In genomic region chr19:30254789-30255188, GRCh38 we compare ENCODE assay signal across 21 cellular contexts.
"Had no signal": no experiment of that assay in that cellular context is flagged by ENCODE, and none has a peak within 500 bp of the region (broad histone marks: within the 10 kb centered on the region; RNA-seq: fewer than 3 reads in every experiment).

No MANE protein-coding gene starts in this region.

- H3K27me3 ChIP-seq: colonic mucosa, right lobe of liver, tibial nerve, upper lobe of left lung, vagina had no signal

- H3K9me3 ChIP-seq: colonic mucosa, gastrocnemius medialis, mucosa of descending colon, right lobe of liver, thoracic aorta, tibial nerve, upper lobe of left lung, vagina had no signal

- H3K36me3 ChIP-seq: colonic mucosa, gastrocnemius medialis, neural progenitor cell, right lobe of liver, thoracic aorta, tibial nerve, upper lobe of left lung, vagina had no signal

- H2AFZ ChIP-seq: parathyroid adenoma had no signal

- H3K9ac ChIP-seq: neural progenitor cell, parathyroid adenoma had no signal

- H3K27ac ChIP-seq: colonic mucosa, gastrocnemius medialis, neural progenitor cell, parathyroid adenoma, right lobe of liver, thoracic aorta, upper lobe of left lung, vagina had no signal

- FAIRE-seq: endothelial cell of umbilical vein, kidney, small intestine had no signal

- H3K4me1 ChIP-seq: colonic mucosa, gastrocnemius medialis, parathyroid adenoma, right lobe of liver, upper lobe of left lung, vagina had no signal

- ATAC-seq: gastrocnemius medialis; left lobe of liver; mucosa of descending colon; naive thymus-derived CD4-positive, alpha-beta T cell; right lobe of liver; stimulated activated naive B cell treated with anti-CD40 and anti-IgM and Interleukin-4, amounts not matched to agents 10 μg/mL and 1 μg/mL and 100 μg/mL, for 72 hours had no signal

- H3K79me2 ChIP-seq: parathyroid adenoma had no signal

- H3K4me3 ChIP-seq: colonic mucosa, gastrocnemius medialis, lung, mucosa of descending colon, neural progenitor cell, right lobe of liver, thoracic aorta, tibial nerve, upper lobe of left lung, vagina had no signal

- DNase-seq: colonic mucosa; effector memory CD4-positive, alpha-beta T cell; foreskin fibroblast; gastrocnemius medialis; kidney; mucosa of descending colon; naive thymus-derived CD4-positive, alpha-beta T cell; right lobe of liver; small intestine; stimulated activated CD4-positive, alpha-beta T cell treated with anti-CD3 and anti-CD28 coated beads, Interleukin-15, amount 100 ng/mL, for 24 hours; stimulated activated CD4-positive, alpha-beta T cell treated with anti-CD3 and anti-CD28 coated beads, Interleukin-2, amount 100 ng/mL, for 48 hours; stimulated activated naive B cell treated with anti-CD40 and anti-IgM and Interleukin-4, amounts not matched to agents 10 μg/mL and 1 μg/mL and 100 μg/mL, for 72 hours; upper lobe of left lung had no signal
